8 cellular contexts compared by ENCODE assay signal in the genomic region with DNA sequence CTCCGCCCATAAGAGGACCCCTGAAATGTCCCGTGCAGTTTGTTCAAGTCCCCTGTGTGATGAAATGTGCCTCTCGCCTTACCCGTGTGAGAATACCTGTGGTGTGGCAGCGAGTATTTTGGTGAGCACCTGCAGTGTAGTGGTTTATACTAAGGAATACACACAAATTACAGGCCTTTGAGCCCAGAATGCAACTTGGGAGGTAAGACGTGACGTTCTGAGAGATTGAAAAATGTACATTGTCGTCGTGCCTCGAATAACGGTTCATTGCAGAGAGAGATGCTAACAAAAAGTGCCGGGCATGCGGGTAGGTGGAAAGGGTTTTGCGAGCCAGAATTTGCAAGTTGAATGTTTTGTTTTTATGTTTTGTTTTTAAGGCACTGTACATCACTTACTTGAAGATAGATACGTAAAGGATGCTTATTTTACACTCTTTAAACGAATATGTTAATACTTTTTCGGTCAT. TPM values are rescaled to one million over a fixed set of nuclear protein-coding genes. Genes with fewer than 3 reads are reported as not detected.
A peak's percentile ranks its signal among the peaks of the same experiment; 100 is the strongest.
DNase-seq lines count a peak whose midpoint lies in the region; ATAC-seq and TF ChIP-seq lines count a peak whose summit lies in the region.

No MANE protein-coding gene starts in this region.

- DNase-seq in heart left ventricle, result no peak
- DNase-seq in left ventricle myocardium superior, result no peak
- no peak for DNase-seq in EL
- no peak for DNase-seq in inferior parietal cortex (ENCODE audit: extremely low spot score)

- H3K27ac Mint-ChIP-seq in activated naive CD8-positive, alpha-beta T cell, result peak overlapping the region; percentile 89

- H3K4me1 ChIP-seq in heart left ventricle, result peaks cover 0 to 18% (median 5%) of the 10 kb centered on the region in 12 donors
- H3K4me1 ChIP-seq in liver (ENCODE audit: control insufficient read depth in 4 of 4, insufficient read depth in 4 of 4, low read length in 3 of 4), result peaks cover 0 to 11% (median 3%) of the 10 kb centered on the region in 4 donors
- no peaks in the 10 kb centered on the region for H3K4me1 ChIP-seq in urinary bladder (ENCODE audit: insufficient read depth)

- H3K4me1 Mint-ChIP-seq in activated naive CD8-positive, alpha-beta T cell (ENCODE audit: low read depth), result peaks cover 13% of the 10 kb centered on the region

- no peak for ATAC-seq in heart left ventricle
- no peak for ATAC-seq in left ventricle myocardium superior
- peak; percentile 25 for ATAC-seq in HG03378 (IDR thresholded peaks at IDR 0.05; ENCODE audit: unreplicated experiment)

- H3K27me3 Mint-ChIP-seq in activated naive CD8-positive, alpha-beta T cell, result no peaks in the 10 kb centered on the region

- H3K27ac ChIP-seq in heart left ventricle, result peak overlapping the region in 11 of 12 donors; percentile 87 to 99 (median 96)
- peak overlapping the region; percentile 91 to 96 for H3K27ac ChIP-seq in liver (ENCODE audit: low read depth in 1 of 2, low read length in 2 of 2)
- H3K27ac ChIP-seq in urinary bladder (ENCODE audit: low read depth), result no peak overlapping the region

- H3K4me3 Mint-ChIP-seq in activated naive CD8-positive, alpha-beta T cell, result peak overlapping the region; percentile 98

- peaks cover 5% of the 10 kb centered on the region for H3K36me3 Mint-ChIP-seq in activated naive CD8-positive, alpha-beta T cell

- peak overlapping the region in 1 of 2 donors; percentile 45 for H3K9ac ChIP-seq in liver (ENCODE audit: low read depth in 1 of 2, low read length in 2 of 2)

- H3K9me3 Mint-ChIP-seq in activated naive CD8-positive, alpha-beta T cell (ENCODE audit: low read depth), result no peaks in the 10 kb centered on the region

- TF ChIP-seq RAD21 in liver (IDR thresholded peaks at IDR 0.05), result peak in 1 of 2 donors; percentile 1

- intact Hi-C loops in heart left ventricle (cut with DNase I) (loop anchor here in 8 of 10 donors (2.0 to 10.0 kb wide), 6 partner anchors 43 to 481 kb away; no protein-coding TSS in a partner anchor), left ventricle myocardium superior (cut with micrococcal nuclease) (loop anchor here (5.0 kb wide), 1 partner anchor 48 kb away; no protein-coding TSS in a partner anchor)

- WGBS in heart left ventricle, 4 donors, result 13 to 18% (median 14%) methylated on average over 16 to 17 of the region's 17 CpGs
- 12% methylated on average over 17 of the region's 17 CpGs for WGBS in liver
- 13% methylated on average over 17 of the region's 17 CpGs for WGBS in urinary bladder

- H3K4me3 ChIP-seq in heart left ventricle (peak overlapping the region; percentile 68 to 93 (median 78)), liver (ENCODE audit: low read depth in 1 of 3, low read length in 3 of 3) (peak overlapping the region; percentile 60 to 95 (median 84)), urinary bladder (ENCODE audit: low read depth, low read length) (peak overlapping the region; percentile 66)

- TF ChIP-seq CTCF in heart left ventricle (IDR thresholded peaks at IDR 0.05), result no peak
- TF ChIP-seq CTCF in liver (IDR thresholded peaks at IDR 0.05; ENCODE audit: low read depth, low read length, missing input control), result no peak

- no peaks in the 10 kb centered on the region for H3K27me3 ChIP-seq in heart left ventricle
- no peaks in the 10 kb centered on the region for H3K27me3 ChIP-seq in liver (ENCODE audit: control insufficient read depth in 4 of 4, insufficient read depth in 4 of 4, low read length in 3 of 4)

- H3K36me3 ChIP-seq in heart left ventricle (peaks cover 0 to 23% (median 0%) of the 10 kb centered on the region in 9 donors), liver (ENCODE audit: control insufficient read depth in 4 of 4, insufficient read depth in 3 of 4, low read depth in 1 of 4, low read length in 3 of 4) (no peaks in the 10 kb centered on the region), urinary bladder (ENCODE audit: insufficient read depth) (no peaks in the 10 kb centered on the region)

- H3K9me3 ChIP-seq in heart left ventricle (no peaks in the 10 kb centered on the region), liver (ENCODE audit: control insufficient read depth in 4 of 4, low read length in 3 of 4) (no peaks in the 10 kb centered on the region)

- no peak for TF ChIP-seq POLR2A in heart left ventricle (IDR thresholded peaks at IDR 0.05)

TF ChIP-seq in liver, 16 proteins besides CTCF, POLR2A, EP300 and RAD21:
- TF ChIP-seq, protein P1, sequence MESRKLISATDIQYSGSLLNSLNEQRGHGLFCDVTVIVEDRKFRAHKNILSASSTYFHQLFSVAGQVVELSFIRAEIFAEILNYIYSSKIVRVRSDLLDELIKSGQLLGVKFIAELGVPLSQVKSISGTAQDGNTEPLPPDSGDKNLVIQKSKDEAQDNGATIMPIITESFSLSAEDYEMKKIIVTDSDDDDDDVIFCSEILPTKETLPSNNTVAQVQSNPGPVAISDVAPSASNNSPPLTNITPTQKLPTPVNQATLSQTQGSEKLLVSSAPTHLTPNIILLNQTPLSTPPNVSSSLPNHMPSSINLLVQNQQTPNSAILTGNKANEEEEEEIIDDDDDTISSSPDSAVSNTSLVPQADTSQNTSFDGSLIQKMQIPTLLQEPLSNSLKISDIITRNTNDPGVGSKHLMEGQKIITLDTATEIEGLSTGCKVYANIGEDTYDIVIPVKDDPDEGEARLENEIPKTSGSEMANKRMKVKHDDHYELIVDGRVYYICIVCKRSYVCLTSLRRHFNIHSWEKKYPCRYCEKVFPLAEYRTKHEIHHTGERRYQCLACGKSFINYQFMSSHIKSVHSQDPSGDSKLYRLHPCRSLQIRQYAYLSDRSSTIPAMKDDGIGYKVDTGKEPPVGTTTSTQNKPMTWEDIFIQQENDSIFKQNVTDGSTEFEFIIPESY (IDR thresholded peaks at IDR 0.05), result no peak
- no peak for TF ChIP-seq EGR1 (IDR thresholded peaks at IDR 0.05; ENCODE audit: low read depth in 2 of 2)
- no peak for TF ChIP-seq GABPA (IDR thresholded peaks at IDR 0.05 in 1 of 2, conservative IDR thresholded peaks at IDR 0.05 in 1 of 2)
- no peak for TF ChIP-seq SP1 (IDR thresholded peaks at IDR 0.05)
- TF ChIP-seq, protein P2, sequence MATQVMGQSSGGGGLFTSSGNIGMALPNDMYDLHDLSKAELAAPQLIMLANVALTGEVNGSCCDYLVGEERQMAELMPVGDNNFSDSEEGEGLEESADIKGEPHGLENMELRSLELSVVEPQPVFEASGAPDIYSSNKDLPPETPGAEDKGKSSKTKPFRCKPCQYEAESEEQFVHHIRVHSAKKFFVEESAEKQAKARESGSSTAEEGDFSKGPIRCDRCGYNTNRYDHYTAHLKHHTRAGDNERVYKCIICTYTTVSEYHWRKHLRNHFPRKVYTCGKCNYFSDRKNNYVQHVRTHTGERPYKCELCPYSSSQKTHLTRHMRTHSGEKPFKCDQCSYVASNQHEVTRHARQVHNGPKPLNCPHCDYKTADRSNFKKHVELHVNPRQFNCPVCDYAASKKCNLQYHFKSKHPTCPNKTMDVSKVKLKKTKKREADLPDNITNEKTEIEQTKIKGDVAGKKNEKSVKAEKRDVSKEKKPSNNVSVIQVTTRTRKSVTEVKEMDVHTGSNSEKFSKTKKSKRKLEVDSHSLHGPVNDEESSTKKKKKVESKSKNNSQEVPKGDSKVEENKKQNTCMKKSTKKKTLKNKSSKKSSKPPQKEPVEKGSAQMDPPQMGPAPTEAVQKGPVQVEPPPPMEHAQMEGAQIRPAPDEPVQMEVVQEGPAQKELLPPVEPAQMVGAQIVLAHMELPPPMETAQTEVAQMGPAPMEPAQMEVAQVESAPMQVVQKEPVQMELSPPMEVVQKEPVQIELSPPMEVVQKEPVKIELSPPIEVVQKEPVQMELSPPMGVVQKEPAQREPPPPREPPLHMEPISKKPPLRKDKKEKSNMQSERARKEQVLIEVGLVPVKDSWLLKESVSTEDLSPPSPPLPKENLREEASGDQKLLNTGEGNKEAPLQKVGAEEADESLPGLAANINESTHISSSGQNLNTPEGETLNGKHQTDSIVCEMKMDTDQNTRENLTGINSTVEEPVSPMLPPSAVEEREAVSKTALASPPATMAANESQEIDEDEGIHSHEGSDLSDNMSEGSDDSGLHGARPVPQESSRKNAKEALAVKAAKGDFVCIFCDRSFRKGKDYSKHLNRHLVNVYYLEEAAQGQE (IDR thresholded peaks at IDR 0.05), result no peak
- no peak for TF ChIP-seq YY1 (IDR thresholded peaks at IDR 0.05)
- no peak for TF ChIP-seq RXRA (IDR thresholded peaks at IDR 0.05)
- no peak for TF ChIP-seq HNF4A (conservative IDR thresholded peaks at IDR 0.05)

RNA-seq across cellular contexts. Expression of a gene that starts 0.9 kb away (rescaled TPM):
- total RNA-seq in heart left ventricle, result 10 to 100 TPM in 1 of 9 donors, 1 to 10 TPM in 8; 5.1 to 12.2 (median 8.6) TPM
- polyA plus RNA-seq in heart left ventricle, result 1 to 10 TPM; 8.8 to 9.5 TPM
- 6.1 TPM for total RNA-seq in left ventricle myocardium superior
- 1 to 10 TPM; 7.6 to 9.8 TPM for total RNA-seq in liver
- 1 to 10 TPM; 6.5 to 7.2 TPM for polyA plus RNA-seq in liver
- 48.3 TPM for total RNA-seq in urinary bladder
- 13.0 TPM for polyA plus RNA-seq in urinary bladder
